8 cellular contexts compared by ENCODE assay signal in the genomic region with DNA sequence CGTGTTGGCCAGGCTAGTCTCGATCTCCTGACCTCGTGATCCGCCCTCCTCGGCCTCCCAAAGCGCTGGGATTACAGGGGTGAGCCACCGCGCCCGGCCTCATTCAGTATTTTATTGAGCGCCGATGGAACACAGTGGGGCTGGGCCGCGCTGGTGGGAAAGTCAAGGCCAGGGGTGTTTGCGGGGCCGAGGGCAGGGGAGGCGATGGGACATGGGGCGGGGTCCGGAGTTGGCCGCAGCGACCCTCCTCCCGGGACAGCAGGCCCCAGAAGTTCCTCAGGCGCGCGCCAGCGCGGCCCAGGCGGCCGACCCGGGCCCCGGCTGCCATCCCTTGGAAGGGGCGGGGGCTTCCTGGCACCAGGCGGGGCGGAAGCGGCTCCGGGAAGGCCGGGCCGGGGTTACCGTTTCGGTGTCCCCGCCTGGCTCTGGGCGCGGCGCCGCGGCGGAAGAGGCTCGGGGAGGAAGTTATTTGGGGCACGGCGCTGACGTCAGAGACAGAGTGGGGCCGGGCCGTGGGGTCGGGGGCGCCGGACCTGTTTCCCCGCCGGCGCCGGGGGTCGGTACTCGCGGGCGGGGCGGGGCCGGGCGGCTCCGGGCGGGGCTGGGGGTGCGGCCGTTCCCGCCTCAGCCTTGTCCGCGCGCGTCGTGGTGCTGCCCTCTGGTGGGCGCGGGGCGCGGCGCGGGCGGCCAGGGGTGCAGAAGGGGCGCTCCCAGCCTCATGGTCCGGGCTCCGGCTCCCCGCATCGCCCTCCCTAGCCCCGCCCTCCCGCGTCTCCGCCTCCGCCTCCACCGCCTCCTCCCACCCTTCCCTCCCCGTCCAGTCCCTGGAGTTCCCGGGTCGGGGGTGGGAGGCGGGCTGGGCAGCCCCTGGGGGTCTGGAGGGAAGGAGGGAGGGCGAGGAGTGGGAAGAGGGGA. TPM values are rescaled to one million over a fixed set of nuclear protein-coding genes. Genes with fewer than 3 reads are reported as not detected.
DNase-seq lines count a peak whose midpoint lies in the region; ATAC-seq and TF ChIP-seq lines count a peak whose summit lies in the region.

No MANE protein-coding gene starts in this region.

- no peaks in the 10 kb centered on the region for H3K9me3 Mint-ChIP-seq in Caco-2 (ENCODE audit: unreplicated experiment)

- no peak overlapping the region for H3K27ac Mint-ChIP-seq in Caco-2 (ENCODE audit: unreplicated experiment)

- peak; percentile 88 to 90 for DNase-seq in Caco-2
- DNase-seq in HT-29 (ENCODE audit: low spot score), result peak; percentile 81
- peak; percentile 82 for DNase-seq in NOMO-1 treated with DMSO at 0.1 percent for 48 hours (lab: John Stamatoyannopoulos, UW; ENCODE audit: unreplicated experiment)
- peak; percentile 79 for DNase-seq in activated CD8-positive, alpha-beta memory T cell treated with anti-CD3 and anti-CD28 coated beads, Interleukin-2, amount 50 U/mL, for 4 hours
- DNase-seq in epithelial cell of prostate (ENCODE audit: low read depth, low spot score), result no peak
- DNase-seq in stimulated activated CD8-positive, alpha-beta memory T cell treated with anti-CD3 and anti-CD28 coated beads, Interleukin-4, amount 100 ng/mL, for 48 hours, result peak; percentile 91

- H3K9me3 ChIP-seq in Caco-2 (no peaks in the 10 kb centered on the region), mucosa of rectum (ENCODE audit: control insufficient read depth in 2 of 2, low read length in 2 of 2) (no peaks in the 10 kb centered on the region)

- peak overlapping the region in 1 of 2 donors; percentile 70 for H3K9ac ChIP-seq in mucosa of rectum (ENCODE audit: low read depth in 1 of 2, low read length in 2 of 2)

- H3K36me3 Mint-ChIP-seq in Caco-2 (ENCODE audit: insufficient read depth, unreplicated experiment), result no peaks in the 10 kb centered on the region

- H3K36me3 ChIP-seq in Caco-2 (ENCODE audit: control insufficient read depth, insufficient read depth, low read length), result no peaks in the 10 kb centered on the region
- no peaks in the 10 kb centered on the region for H3K36me3 ChIP-seq in mucosa of rectum (ENCODE audit: control insufficient read depth in 2 of 2, insufficient read depth in 2 of 2, low read length in 2 of 2)

- peak overlapping the region; percentile 70 for H3K4me3 Mint-ChIP-seq in Caco-2 (ENCODE audit: unreplicated experiment)

- H3K4me3 ChIP-seq in Caco-2 (ENCODE audit: low read depth, low read length), result peak overlapping the region; percentile 69
- peak overlapping the region; percentile 48 to 57 for H3K4me3 ChIP-seq in mucosa of rectum (ENCODE audit: low read length in 2 of 2)

- CTCF ChIA-PET in Caco-2 (lab: Charles Lee), result interaction anchor here (0.7 kb wide), 1 partner anchor 59 kb away, joined by 6 read pairs; no protein-coding TSS in a partner anchor

- H3K27ac ChIP-seq in epithelial cell of prostate (peak overlapping the region; percentile 84), mucosa of rectum (ENCODE audit: low read depth in 2 of 2, low read length in 2 of 2) (peak overlapping the region; percentile 72 to 78)

- H3K4me1 Mint-ChIP-seq in Caco-2 (ENCODE audit: low read depth, unreplicated experiment), result no peaks in the 10 kb centered on the region

- peak; percentile 40 to 69 for TF ChIP-seq CTCF in Caco-2 (IDR thresholded peaks at IDR 0.05; ENCODE audit: insufficient read depth in 1 of 2, low read depth in 1 of 2, low read length in 1 of 2, severe bottlenecking in 1 of 2, unreplicated experiment in 1 of 2)

- no TSS peak for BruUV-seq in Caco-2 (replicated peaks; lab: Mats Ljungman, UMichigan)

- POLR2A ChIA-PET in Caco-2 (lab: Charles Lee), result no interaction called here

- intact Hi-C loops in Caco-2 (cut with micrococcal nuclease; ENCODE audit: unreplicated experiment), result loop anchor here (1.0 kb wide), 1 partner anchor 31 kb away; a partner anchor contains a TSS

- peaks cover 3% of the 10 kb centered on the region for H3K27me3 Mint-ChIP-seq in Caco-2 (ENCODE audit: insufficient read depth, unreplicated experiment)

- H3K4me1 ChIP-seq in Caco-2 (peaks cover 25% of the 10 kb centered on the region), mucosa of rectum (ENCODE audit: control insufficient read depth in 2 of 2, insufficient read depth in 2 of 2, low read length in 2 of 2) (peaks cover 9 to 16% of the 10 kb centered on the region in 2 donors)

- ATAC-seq in GM19467 (IDR thresholded peaks at IDR 0.05; ENCODE audit: unreplicated experiment), result peak; percentile 63

- no peaks in the 10 kb centered on the region for H3K27me3 ChIP-seq in Caco-2 (replicated peaks; ENCODE audit: control insufficient read depth, insufficient read depth, low read length)
- H3K27me3 ChIP-seq in mucosa of rectum (ENCODE audit: control insufficient read depth in 2 of 2, insufficient read depth in 2 of 2, low read length in 2 of 2), result peaks cover 0 to 3% of the 10 kb centered on the region in 2 donors

RNA-seq across cellular contexts. Expression of a gene that starts 1.0 kb away (rescaled TPM):
- total RNA-seq in Caco-2 (2022), result 0.72 and 1.1 TPM in 2 replicates
- 0.23 and 2.6 TPM in 2 replicates for total RNA-seq in HT-29 (2014; rRNA removed; shearing (Covaris generic))

RNA-seq across cellular contexts. Expression of a gene that starts 31.5 kb away (rescaled TPM):
- total RNA-seq in Caco-2 (2022), result 332 and 382 TPM in 2 replicates
- 132 and 138 TPM in 2 replicates for total RNA-seq in HT-29 (2014; rRNA removed; shearing (Covaris generic))

RNA-seq across cellular contexts. Expression of a gene that starts 38.7 kb away (rescaled TPM):
- 30.4 and 33.3 TPM in 2 replicates for total RNA-seq in Caco-2 (2022)
- 73.1 and 104 TPM in 2 replicates for total RNA-seq in HT-29 (2014; rRNA removed; shearing (Covaris generic))

RNA-seq across cellular contexts. Expression of a gene that starts 56.1 kb away (rescaled TPM):
- 175 and 184 TPM in 2 replicates for total RNA-seq in Caco-2 (2022)
- 387 and 398 TPM in 2 replicates for total RNA-seq in HT-29 (2014; rRNA removed; shearing (Covaris generic))
